Comparison of ENCODE assay signal across 1 cellular context in genomic region chr7:112206238-112207105, GRCh38.
TF ChIP-seq lines count a peak whose summit lies in the region.

Gene DOCK4, minus strand, starts transcription at chr7:112206399. Its CDS starts 261 bp downstream, at chr7:112206138.
Gene ZNF277, plus strand, starts transcription at chr7:112206695. Its CDS starts 22 bp downstream, at chr7:112206717.

TF ChIP-seq in HepG2, 621 proteins besides CTCF, POLR2A, EP300 and RAD21 (continued from another document):
- TF ChIP-seq FOXP4 (CRISPR knock-in tag; IDR thresholded peaks at IDR 0.05) (peak; percentile 15; the same call in 1 of the 2 replicates), NRL (CRISPR knock-in tag; IDR thresholded peaks at IDR 0.05; ENCODE audit: borderline replicate concordance) (peak; percentile 35), HDAC2 (CRISPR knock-in tag; IDR thresholded peaks at IDR 0.05) (0 out of 2 replicates have a peak, but pooled peaks have one; percentile 50), SIX1 (CRISPR knock-in tag; IDR thresholded peaks at IDR 0.05; ENCODE audit: borderline replicate concordance) (0 out of 2 replicates have a peak, but pooled peaks have one; percentile 12), IRF2 (CRISPR knock-in tag; IDR thresholded peaks at IDR 0.05) (peak; percentile 78; the same call in 1 of the 2 replicates), CERS6 (CRISPR knock-in tag; IDR thresholded peaks at IDR 0.05) (no peak), ATF4 (CRISPR knock-in tag; IDR thresholded peaks at IDR 0.05) (peak in 1 of 2 experiments; percentile 49; a peak in 2 of 4 replicates), ETV5 (CRISPR knock-in tag; IDR thresholded peaks at IDR 0.05; ENCODE audit: borderline replicate concordance) (peak; percentile 89), SIN3A (IDR thresholded peaks at IDR 0.05; ENCODE audit: borderline replicate concordance, low read depth, low read length) (peak; percentile 7; the same call in 1 of the 2 replicates), SP2 (CRISPR knock-in tag; IDR thresholded peaks at IDR 0.05) (peak; percentile 87), SRF (IDR thresholded peaks at IDR 0.05; ENCODE audit: low read depth, low read length) (0 out of 2 replicates have a peak, but pooled peaks have one; percentile 40), ZNF782 (CRISPR knock-in tag; IDR thresholded peaks at IDR 0.05; ENCODE audit: borderline replicate concordance) (peak; percentile 33; the same call in 1 of the 2 replicates), SP5 (CRISPR knock-in tag; IDR thresholded peaks at IDR 0.05; ENCODE audit: borderline replicate concordance, low read depth) (peak; percentile 82), THAP9 (CRISPR knock-in tag; IDR thresholded peaks at IDR 0.05; ENCODE audit: borderline replicate concordance) (peak; percentile 38; the same call in 1 of the 2 replicates), RBFOX2 (IDR thresholded peaks at IDR 0.05; ENCODE audit: low read depth, low read length) (peak; percentile 83), KLF16 (CRISPR knock-in tag; IDR thresholded peaks at IDR 0.05) (peak in 1 of 2 experiments; percentile 67; a peak in 1 of 4 replicates), ZNF639 (CRISPR knock-in tag; conservative IDR thresholded peaks at IDR 0.05) (0 out of 2 replicates have a peak, but pooled peaks have one; percentile 45), PHF8 (CRISPR knock-in tag; IDR thresholded peaks at IDR 0.05) (peak; percentile 73), ZNF20 (CRISPR knock-in tag; IDR thresholded peaks at IDR 0.05) (0 out of 2 replicates have a peak, but pooled peaks have one; percentile 57), HMGXB3 (CRISPR knock-in tag; IDR thresholded peaks at IDR 0.05; ENCODE audit: borderline replicate concordance) (peak; percentile 73; the same call in 1 of the 2 replicates), GATA4 (IDR thresholded peaks at IDR 0.05; ENCODE audit: borderline replicate concordance, low read depth) (no peak), ATF7 (IDR thresholded peaks at IDR 0.05) (0 out of 2 replicates have a peak, but pooled peaks have one; percentile 25), ATF7 (CRISPR knock-in tag; IDR thresholded peaks at IDR 0.05) (0 out of 2 replicates have a peak, but pooled peaks have one; percentile 21), RXRB (CRISPR knock-in tag; IDR thresholded peaks at IDR 0.05; ENCODE audit: borderline replicate concordance) (peak; percentile 66), ZSCAN5A (CRISPR knock-in tag; IDR thresholded peaks at IDR 0.05; ENCODE audit: borderline replicate concordance) (peak; percentile 85; the same call in 1 of the 2 replicates), ZGPAT (CRISPR knock-in tag; IDR thresholded peaks at IDR 0.05) (peak; percentile 69; the same call in 1 of the 2 replicates), AGO2 (optimal IDR thresholded peaks at IDR 0.05; ENCODE audit: low read depth, low read length) (peak; percentile 11), ZC3H4 (CRISPR knock-in tag; IDR thresholded peaks at IDR 0.05; ENCODE audit: borderline replicate concordance) (no peak), PRDM10 (CRISPR knock-in tag; IDR thresholded peaks at IDR 0.05; ENCODE audit: low read depth) (peak; percentile 98)
